16 cellular contexts compared by ENCODE assay signal in the genomic region with DNA sequence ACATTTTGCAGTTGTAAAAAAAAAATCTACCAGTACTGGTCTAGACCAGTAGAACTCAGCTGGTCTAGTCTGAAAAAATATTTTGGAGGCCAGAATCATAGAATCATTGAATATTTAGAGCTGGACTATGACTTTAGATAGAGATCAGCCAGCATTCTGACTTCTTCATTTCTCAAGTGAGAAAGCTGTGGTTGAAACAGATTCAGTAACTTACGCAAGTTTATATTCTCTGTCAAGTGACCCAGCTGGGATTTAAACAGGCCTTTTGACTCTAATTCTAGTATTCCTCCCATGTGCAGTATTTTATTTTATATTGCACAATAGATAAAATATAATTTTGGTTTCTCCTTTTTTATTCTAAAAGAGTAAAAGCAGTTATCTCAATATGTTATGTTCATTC. TPM values are rescaled to one million over a fixed set of nuclear protein-coding genes. Genes with fewer than 3 reads are reported as not detected.
DNase-seq lines count a peak whose midpoint lies in the region; ATAC-seq, FAIRE-seq and TF ChIP-seq lines count a peak whose summit lies in the region.
"Had no signal": no experiment of that assay in that cellular context is flagged by ENCODE, and none has a peak within 500 bp of the region (broad histone marks: within the 10 kb centered on the region; RNA-seq: fewer than 3 reads in every experiment).

No MANE protein-coding gene starts in this region.

- TF ChIP-seq POLR2A in K562 (conservative IDR thresholded peaks at IDR 0.05): no peak
- TF ChIP-seq POLR2A in gastrocnemius medialis (IDR thresholded peaks at IDR 0.05): no peak

- peaks cover 7 to 26% of the 10 kb centered on the region in 2 experiments; a peak in 4 of 5 replicates for H3K4me1 ChIP-seq in K562 (replicated peaks in 1 of 2; ENCODE audit: control insufficient read depth in 2 of 2, insufficient read depth in 2 of 2, low read length in 2 of 2)
- peaks cover 76 to 85% of the 10 kb centered on the region in 2 donors for H3K4me1 ChIP-seq in gastrocnemius medialis
- H3K4me1 ChIP-seq in PC-9 (replicated peaks; ENCODE audit: insufficient read depth): peaks cover 65% of the 10 kb centered on the region

- peak overlapping the region; percentile 68 for H3K27ac Mint-ChIP-seq in HFFc6

- no peaks in the 10 kb centered on the region for H3K9me3 ChIP-seq in K562 (replicated peaks; ENCODE audit: control insufficient read depth, insufficient read depth, low read depth, low read length)
- H3K9me3 ChIP-seq in gastrocnemius medialis: no peaks in the 10 kb centered on the region
- H3K9me3 ChIP-seq in PC-9 (ENCODE audit: insufficient read depth, low read depth): no peaks in the 10 kb centered on the region
- H3K9me3 ChIP-seq: HAP-1, upper lobe of left lung had no signal

- no peak overlapping the region for H3K9ac ChIP-seq in K562 (ENCODE audit: insufficient read depth in 1 of 2, low read depth in 2 of 2, low read length in 2 of 2)

- ATAC-seq in K562 (no peak), gastrocnemius medialis (no peak), HG03139 (IDR thresholded peaks at IDR 0.05; ENCODE audit: unreplicated experiment) (no peak), HG02970 (IDR thresholded peaks at IDR 0.05; ENCODE audit: low FRiP score, unreplicated experiment) (no peak)

- no peaks in the 10 kb centered on the region for H3K9me2 ChIP-seq in PC-9 (ENCODE audit: insufficient read depth)

- no TSS peak for BruUV-seq in K562 (replicated peaks; lab: Mats Ljungman, UMichigan)
- BruUV-seq in PC-9 (replicated peaks; lab: Mats Ljungman, UMichigan): no TSS peak

- H3F3A ChIP-seq in PC-9 (ENCODE audit: insufficient read depth, low read depth): peaks cover 32% of the 10 kb centered on the region

- no peak overlapping the region for H3K27ac ChIP-seq in K562 (ENCODE audit: extremely low read depth, low read depth, low read length)
- peak overlapping the region; percentile 27 to 94 (median 89) for H3K27ac ChIP-seq in gastrocnemius medialis
- H3K27ac ChIP-seq in PC-9: no peak overlapping the region

- H3K4me3 Mint-ChIP-seq in HFFc6: no peak overlapping the region
- H3K4me3 Mint-ChIP-seq: activated naive CD8-positive, alpha-beta T cell had no signal

- no peaks in the 10 kb centered on the region for H3K9me1 ChIP-seq in K562 (ENCODE audit: control insufficient read depth, insufficient read depth, low read length)

- TF ChIP-seq CTCF in HFFc6 (IDR thresholded peaks at IDR 0.05) (no peak), K562 (IDR thresholded peaks at IDR 0.05 in 2 of 3, conservative IDR thresholded peaks at IDR 0.05 in 1 of 3; ENCODE audit: insufficient read depth in 2 of 3, low read depth in 1 of 3, low read length in 3 of 3) (no peak), gastrocnemius medialis (IDR thresholded peaks at IDR 0.05 in 4 of 5, conservative IDR thresholded peaks at IDR 0.05 in 1 of 5) (no peak), PC-9 (conservative IDR thresholded peaks at IDR 0.05) (no peak)

- in situ Hi-C loops in K562 (cut with MboI): no loop called here
- in situ Hi-C loops in gastrocnemius medialis (cut with MboI; ENCODE audit: low sequenced_read_pairs in 4 of 4): no loop called here

- WGBS in K562 (ENCODE audit: insufficient coverage, low coverage, missing lambda C conversion rate): 87% methylated on average over 1 of the region's 1 CpG

- H3K79me2 ChIP-seq in K562 (ENCODE audit: control insufficient read depth, insufficient read depth, low read length) (peaks cover 97% of the 10 kb centered on the region), PC-9 (ENCODE audit: low read depth) (peaks cover 95% of the 10 kb centered on the region)

- H3K36me3 ChIP-seq in K562 (ENCODE audit: control insufficient read depth, insufficient read depth, low read length) (peaks cover 45% of the 10 kb centered on the region), gastrocnemius medialis (peaks cover 0 to 11% of the 10 kb centered on the region in 2 donors), PC-9 (ENCODE audit: low read depth) (peaks cover 10% of the 10 kb centered on the region)

- DNase-seq in GM04504 (ENCODE audit: low read depth): peak; percentile 30
- DNase-seq in HFFc6: peak; percentile 49
- DNase-seq in K562 (ENCODE audit: extremely low read depth in 1 of 4, low spot score in 3 of 4): no peak
- no peak for DNase-seq in gastrocnemius medialis
- no peak for DNase-seq in PC-9
- DNase-seq in NCI-H1105 treated with DMSO at 0.1 percent for 48 hours (lab: John Stamatoyannopoulos, UW): no peak
- DNase-seq: activated CD4-positive, alpha-beta T cell treated with anti-CD3 and anti-CD28 coated beads for 1 hour; DMS79 treated with DMSO at 0.1 percent for 48 hours; NCI-H1930; RPMI8226; stimulated activated CD4-positive, alpha-beta T cell treated with anti-CD3 and anti-CD28 coated beads, Interleukin-2, amount 100 ng/mL, for 48 hours; upper lobe of left lung had no signal

- H3K4me2 ChIP-seq in K562 (ENCODE audit: insufficient read depth, low read length) (no peak overlapping the region), PC-9 (no peak overlapping the region)

- intact Hi-C loops in K562 (cut with micrococcal nuclease) (no loop called here), gastrocnemius medialis (cut with DNase I; ENCODE audit: low total_unique reads) (loop anchor here (10.0 kb wide), 1 partner anchor 520 kb away; the partner anchor contains the start of gene ZKSCAN2), PC-9 (cut with micrococcal nuclease; ENCODE audit: unreplicated experiment) (no loop called here)

- peaks cover 72% of the 10 kb centered on the region for H3K4me1 Mint-ChIP-seq in HFFc6 (ENCODE audit: low read depth)

- H3K27me3 ChIP-seq in K562 (ENCODE audit: control insufficient read depth in 2 of 2, insufficient read depth in 2 of 2, low read length in 2 of 2) (no peaks in the 10 kb centered on the region), gastrocnemius medialis (no peaks in the 10 kb centered on the region), PC-9 (ENCODE audit: insufficient read depth, low read depth) (no peaks in the 10 kb centered on the region)
- H3K27me3 ChIP-seq: upper lobe of left lung had no signal

- CTCF ChIA-PET in K562 (lab: Yijun Ruan, JAX; ENCODE audit: low intra/inter-chr PET ratio): no interaction called here
- CTCF ChIA-PET in PC-9 (lab: Charles Lee): interaction anchor here (0.7 kb wide), 1 partner anchor 21 kb away, joined by 3 read pairs; no protein-coding TSS in a partner anchor

- no peak overlapping the region for H3K4me3 ChIP-seq in K562
- no peak overlapping the region for H3K4me3 ChIP-seq in gastrocnemius medialis
- no peak overlapping the region for H3K4me3 ChIP-seq in PC-9
- H3K4me3 ChIP-seq: HAP-1, upper lobe of left lung had no signal

- H3K9me3 Mint-ChIP-seq in HFFc6: no peaks in the 10 kb centered on the region

- H3K27me3 Mint-ChIP-seq in HFFc6 (ENCODE audit: insufficient read depth): no peaks in the 10 kb centered on the region
- H3K27me3 Mint-ChIP-seq: activated naive CD8-positive, alpha-beta T cell had no signal

- no peak for TF ChIP-seq RAD21 in K562 (CRISPR knock-in tag; conservative IDR thresholded peaks at IDR 0.05 in 1 of 2, IDR thresholded peaks at IDR 0.05 in 1 of 2)

- H4K20me1 ChIP-seq in K562 (replicated peaks; ENCODE audit: control insufficient read depth, insufficient read depth, low read length) (peaks cover 22% of the 10 kb centered on the region; the same call in 1 of the 2 replicates), PC-9 (ENCODE audit: insufficient read depth) (peaks cover 22% of the 10 kb centered on the region)

- no peak for FAIRE-seq in K562 (lab: Jason Lieb, UNC)

- peaks cover 34% of the 10 kb centered on the region for H3K36me3 Mint-ChIP-seq in HFFc6 (ENCODE audit: low read depth)

- no peak for TF ChIP-seq EP300 in K562 (IDR thresholded peaks at IDR 0.05; ENCODE audit: low read length)

- H2AFZ ChIP-seq in K562 (ENCODE audit: low read depth, low read length) (no peak overlapping the region), PC-9 (no peak overlapping the region)

- POLR2A ChIA-PET in K562 (lab: Yijun Ruan, JAX): interaction anchor here (3.0 kb wide), 1 partner anchor 11 kb away, joined by 13 read pairs; no protein-coding TSS in a partner anchor
- POLR2A ChIA-PET in PC-9 (lab: Charles Lee; ENCODE audit: unreplicated experiment): interaction anchor here (0.6 kb wide), 1 partner anchor 45 kb away, joined by 4 read pairs; no protein-coding TSS in a partner anchor

TF ChIP-seq in K562, 482 proteins besides CTCF, POLR2A, EP300 and RAD21 (continues in another document):
- TF ChIP-seq ZNF212 (CRISPR knock-in tag; IDR thresholded peaks at IDR 0.05) (no peak), ZNF224 (CRISPR knock-in tag; IDR thresholded peaks at IDR 0.05) (no peak), SREBF1 (IDR thresholded peaks at IDR 0.05; ENCODE audit: borderline replicate concordance, low read depth, low read length) (no peak)

RNA-seq across cellular contexts. Expression of gene TNRC6A, which starts 4.9 kb away (rescaled TPM):
- total RNA-seq in HFFc6 (2021; fragmentation: NEBNext Ultra II Directional; extraction: Animal tissue kit (Norgen Biotek cat#: 25700)): 10 to 100 TPM; 40.7 to 49.3 (median 41.7) TPM
- 77.7 and 239 TPM in 2 replicates for total RNA-seq in K562 (2011; cell fraction: chromatin; rRNA removed; ENCODE audit: low replicate concordance)
- 50.4 and 82.1 TPM in 2 replicates for total RNA-seq in K562 (2011; cell fraction: nucleolus; rRNA removed)
- 101 and 163 TPM in 2 replicates for total RNA-seq in K562 (2011; cell fraction: nucleoplasm; rRNA removed)
- 14.1 and 22.3 TPM in 2 replicates for total RNA-seq in K562 (2014; rRNA removed)
- 23.8 and 24.5 TPM in 2 replicates for total RNA-seq in K562 (2014; rRNA removed; fragmentation: Illumina TruSeq; extraction: Trizol)
- total RNA-seq in K562 (2015; rRNA removed; fragmentation: Illumina TruSeq; extraction: Trizol): 27.0 and 32.1 TPM in 2 replicates
- total RNA-seq in K562 (2021): 27.2 and 28.8 TPM in 2 replicates
- 30.0 and 35.1 TPM in 2 replicates for polyA plus RNA-seq in K562 (2011; rRNA removed)
- polyA plus RNA-seq in K562 (2011; cell fraction: cytosol; rRNA removed): 23.6 and 25.6 TPM in 2 replicates
- polyA plus RNA-seq in K562 (2011; cell fraction: nucleus; rRNA removed): 91.0 and 105 TPM in 2 replicates
- 16.5 and 19.6 TPM in 2 replicates for polyA plus RNA-seq in K562 (2012)
- polyA plus RNA-seq in K562 (2014; fragmentation: Illumina TruSeq; extraction: Trizol): 23.5 and 31.0 TPM in 2 replicates
- 1 to 10 TPM; 3.4 to 4.6 TPM for polyA plus RNA-seq in K562 (2014; fragmentation: Nextera tagmentation; extraction: Ambion mirVana)
- polyA plus RNA-seq in K562 (2014; rRNA removed): 23.3 and 26.6 TPM in 2 replicates
- polyA minus RNA-seq in K562 (2011; rRNA and poly(A)+ RNA removed): 58.6 and 67.8 TPM in 2 replicates
- polyA minus RNA-seq in K562 (2011; cell fraction: cytosol; rRNA and poly(A)+ RNA removed): 15.6 and 17.5 TPM in 2 replicates
- polyA minus RNA-seq in K562 (2011; cell fraction: nucleus; rRNA and poly(A)+ RNA removed): 51.7 and 77.9 TPM in 2 replicates
- total RNA-seq in gastrocnemius medialis: 10 to 100 TPM; 16.9 to 26.0 (median 23.1) TPM
- total RNA-seq in PC-9 (2021): 66.8 and 84.8 TPM in 2 replicates

Comparison
In these comparisons a context has a peak if more than half of its experiments do, and no peak if none do; other contexts are left out.
1. DNase-seq: peak in GM04504 (single experiment) and HFFc6 (single experiment); none in K562 (0 of 4), gastrocnemius medialis (0 of 2), PC-9 (0 of 2) and NCI-H1105 treated with DMSO at 0.1 percent for 48 hours (single experiment).
2. H3K27ac ChIP-seq: peak in gastrocnemius medialis (4 of 4); none in K562 (single experiment) and PC-9 (single experiment).